3 cellular contexts compared by ENCODE assay signal in the genomic region with DNA sequence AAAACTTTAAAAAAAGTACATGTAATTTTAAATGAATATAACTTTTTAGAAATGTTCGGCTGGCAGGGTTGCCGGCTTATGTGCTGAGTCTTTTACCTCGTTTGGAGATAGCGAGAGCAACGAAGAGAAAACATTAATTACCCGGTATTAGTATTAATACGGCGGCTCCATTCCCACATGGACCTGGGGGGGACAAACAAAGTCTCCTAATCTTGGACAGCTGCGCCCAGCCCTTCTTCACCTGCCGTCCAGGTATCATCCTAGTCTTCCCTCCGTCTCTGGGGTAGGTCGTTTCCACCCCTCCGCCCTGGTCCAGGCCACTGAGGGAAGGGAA.
TF ChIP-seq lines count a peak whose summit lies in the region.

No MANE protein-coding gene starts in this region.

TF ChIP-seq in SK-N-SH, 30 proteins besides CTCF, POLR2A, EP300 and RAD21 (continued from another document):
- TF ChIP-seq, protein P1, sequence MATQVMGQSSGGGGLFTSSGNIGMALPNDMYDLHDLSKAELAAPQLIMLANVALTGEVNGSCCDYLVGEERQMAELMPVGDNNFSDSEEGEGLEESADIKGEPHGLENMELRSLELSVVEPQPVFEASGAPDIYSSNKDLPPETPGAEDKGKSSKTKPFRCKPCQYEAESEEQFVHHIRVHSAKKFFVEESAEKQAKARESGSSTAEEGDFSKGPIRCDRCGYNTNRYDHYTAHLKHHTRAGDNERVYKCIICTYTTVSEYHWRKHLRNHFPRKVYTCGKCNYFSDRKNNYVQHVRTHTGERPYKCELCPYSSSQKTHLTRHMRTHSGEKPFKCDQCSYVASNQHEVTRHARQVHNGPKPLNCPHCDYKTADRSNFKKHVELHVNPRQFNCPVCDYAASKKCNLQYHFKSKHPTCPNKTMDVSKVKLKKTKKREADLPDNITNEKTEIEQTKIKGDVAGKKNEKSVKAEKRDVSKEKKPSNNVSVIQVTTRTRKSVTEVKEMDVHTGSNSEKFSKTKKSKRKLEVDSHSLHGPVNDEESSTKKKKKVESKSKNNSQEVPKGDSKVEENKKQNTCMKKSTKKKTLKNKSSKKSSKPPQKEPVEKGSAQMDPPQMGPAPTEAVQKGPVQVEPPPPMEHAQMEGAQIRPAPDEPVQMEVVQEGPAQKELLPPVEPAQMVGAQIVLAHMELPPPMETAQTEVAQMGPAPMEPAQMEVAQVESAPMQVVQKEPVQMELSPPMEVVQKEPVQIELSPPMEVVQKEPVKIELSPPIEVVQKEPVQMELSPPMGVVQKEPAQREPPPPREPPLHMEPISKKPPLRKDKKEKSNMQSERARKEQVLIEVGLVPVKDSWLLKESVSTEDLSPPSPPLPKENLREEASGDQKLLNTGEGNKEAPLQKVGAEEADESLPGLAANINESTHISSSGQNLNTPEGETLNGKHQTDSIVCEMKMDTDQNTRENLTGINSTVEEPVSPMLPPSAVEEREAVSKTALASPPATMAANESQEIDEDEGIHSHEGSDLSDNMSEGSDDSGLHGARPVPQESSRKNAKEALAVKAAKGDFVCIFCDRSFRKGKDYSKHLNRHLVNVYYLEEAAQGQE (IDR thresholded peaks at IDR 0.05; ENCODE audit: low read depth, low read length), result no peak
- TF ChIP-seq GABPA (IDR thresholded peaks at IDR 0.05; ENCODE audit: low read depth) (no peak), EZH2phosphoT487 (IDR thresholded peaks at IDR 0.05; ENCODE audit: borderline replicate concordance, low read depth) (no peak), CHD2 (IDR thresholded peaks at IDR 0.05; ENCODE audit: low read length, partially characterized antibody) (no peak), MXI1 (IDR thresholded peaks at IDR 0.05; ENCODE audit: low read depth, low read length) (no peak), NFIC (IDR thresholded peaks at IDR 0.05; ENCODE audit: borderline replicate concordance) (no peak), TEAD4 (IDR thresholded peaks at IDR 0.05; ENCODE audit: borderline replicate concordance, insufficient read depth) (no peak), YY1 (IDR thresholded peaks at IDR 0.05; ENCODE audit: low read depth) (no peak), SIN3A (IDR thresholded peaks at IDR 0.05; ENCODE audit: borderline replicate concordance, low read depth, low read length) (no peak; the same call in 1 of the 2 replicates), GATA2 (CRISPR knock-in tag; IDR thresholded peaks at IDR 0.05) (no peak), RCOR1 (IDR thresholded peaks at IDR 0.05; ENCODE audit: low read length) (no peak)
- TF ChIP-seq, protein P2, sequence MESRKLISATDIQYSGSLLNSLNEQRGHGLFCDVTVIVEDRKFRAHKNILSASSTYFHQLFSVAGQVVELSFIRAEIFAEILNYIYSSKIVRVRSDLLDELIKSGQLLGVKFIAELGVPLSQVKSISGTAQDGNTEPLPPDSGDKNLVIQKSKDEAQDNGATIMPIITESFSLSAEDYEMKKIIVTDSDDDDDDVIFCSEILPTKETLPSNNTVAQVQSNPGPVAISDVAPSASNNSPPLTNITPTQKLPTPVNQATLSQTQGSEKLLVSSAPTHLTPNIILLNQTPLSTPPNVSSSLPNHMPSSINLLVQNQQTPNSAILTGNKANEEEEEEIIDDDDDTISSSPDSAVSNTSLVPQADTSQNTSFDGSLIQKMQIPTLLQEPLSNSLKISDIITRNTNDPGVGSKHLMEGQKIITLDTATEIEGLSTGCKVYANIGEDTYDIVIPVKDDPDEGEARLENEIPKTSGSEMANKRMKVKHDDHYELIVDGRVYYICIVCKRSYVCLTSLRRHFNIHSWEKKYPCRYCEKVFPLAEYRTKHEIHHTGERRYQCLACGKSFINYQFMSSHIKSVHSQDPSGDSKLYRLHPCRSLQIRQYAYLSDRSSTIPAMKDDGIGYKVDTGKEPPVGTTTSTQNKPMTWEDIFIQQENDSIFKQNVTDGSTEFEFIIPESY (IDR thresholded peaks at IDR 0.05; ENCODE audit: borderline replicate concordance, low read depth), result no peak

TF ChIP-seq in SK-N-SH treated with all-trans-retinoic acid at 6 μM for 48 hours, 23 proteins besides CTCF, POLR2A, EP300 and RAD21 (continued from another document):
- TF ChIP-seq BACH2 (CRISPR knock-in tag; IDR thresholded peaks at IDR 0.05; ENCODE audit: borderline replicate concordance) (no peak), ARNTL (CRISPR knock-in tag; IDR thresholded peaks at IDR 0.05; ENCODE audit: borderline replicate concordance, low read depth) (no peak), ZNF565 (CRISPR knock-in tag; conservative IDR thresholded peaks at IDR 0.05; ENCODE audit: low read depth) (no peak), OSR1 (CRISPR knock-in tag; IDR thresholded peaks at IDR 0.05) (no peak), ZC3H10 (CRISPR knock-in tag; IDR thresholded peaks at IDR 0.05) (no peak)
- TF ChIP-seq, protein P3, sequence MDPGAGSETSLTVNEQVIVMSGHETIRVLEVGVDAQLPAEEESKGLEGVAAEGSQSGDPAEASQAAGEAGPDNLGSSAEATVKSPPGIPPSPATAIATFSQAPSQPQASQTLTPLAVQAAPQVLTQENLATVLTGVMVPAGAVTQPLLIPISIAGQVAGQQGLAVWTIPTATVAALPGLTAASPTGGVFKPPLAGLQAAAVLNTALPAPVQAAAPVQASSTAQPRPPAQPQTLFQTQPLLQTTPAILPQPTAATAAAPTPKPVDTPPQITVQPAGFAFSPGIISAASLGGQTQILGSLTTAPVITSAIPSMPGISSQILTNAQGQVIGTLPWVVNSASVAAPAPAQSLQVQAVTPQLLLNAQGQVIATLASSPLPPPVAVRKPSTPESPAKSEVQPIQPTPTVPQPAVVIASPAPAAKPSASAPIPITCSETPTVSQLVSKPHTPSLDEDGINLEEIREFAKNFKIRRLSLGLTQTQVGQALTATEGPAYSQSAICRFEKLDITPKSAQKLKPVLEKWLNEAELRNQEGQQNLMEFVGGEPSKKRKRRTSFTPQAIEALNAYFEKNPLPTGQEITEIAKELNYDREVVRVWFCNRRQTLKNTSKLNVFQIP (CRISPR knock-in tag; IDR thresholded peaks at IDR 0.05; ENCODE audit: borderline replicate concordance, low read depth), result no peak
TF ChIP-seq in SK-N-SH treated with all-trans-retinoic acid at 6 μM for 48 hours: peak in this region for 0.

TF ChIP-seq in HEK293T, 16 proteins besides CTCF, POLR2A, EP300 and RAD21 (continued from another document):
- no peak for TF ChIP-seq CTBP1 (IDR thresholded peaks at IDR 0.05; ENCODE audit: borderline replicate concordance)
- no peak for TF ChIP-seq SP1 (IDR thresholded peaks at IDR 0.05)
- TF ChIP-seq L3MBTL2 (conservative IDR thresholded peaks at IDR 0.05), result no peak
- no peak for TF ChIP-seq NFRKB (IDR thresholded peaks at IDR 0.05)
- no peak for TF ChIP-seq FOXA1 (IDR thresholded peaks at IDR 0.05)
- no peak for TF ChIP-seq FOXM1 (IDR thresholded peaks at IDR 0.05; ENCODE audit: borderline replicate concordance)
- TF ChIP-seq ELF4 (IDR thresholded peaks at IDR 0.05), result no peak
- no peak for TF ChIP-seq ARNT (IDR thresholded peaks at IDR 0.05)
- no peak for TF ChIP-seq ZNF384 (IDR thresholded peaks at IDR 0.05)
- TF ChIP-seq TARDBP (IDR thresholded peaks at IDR 0.05), result no peak
- TF ChIP-seq HDGF (IDR thresholded peaks at IDR 0.05; ENCODE audit: borderline replicate concordance), result no peak
- TF ChIP-seq SUZ12 (IDR thresholded peaks at IDR 0.05), result no peak
